In the genomic region with DNA sequence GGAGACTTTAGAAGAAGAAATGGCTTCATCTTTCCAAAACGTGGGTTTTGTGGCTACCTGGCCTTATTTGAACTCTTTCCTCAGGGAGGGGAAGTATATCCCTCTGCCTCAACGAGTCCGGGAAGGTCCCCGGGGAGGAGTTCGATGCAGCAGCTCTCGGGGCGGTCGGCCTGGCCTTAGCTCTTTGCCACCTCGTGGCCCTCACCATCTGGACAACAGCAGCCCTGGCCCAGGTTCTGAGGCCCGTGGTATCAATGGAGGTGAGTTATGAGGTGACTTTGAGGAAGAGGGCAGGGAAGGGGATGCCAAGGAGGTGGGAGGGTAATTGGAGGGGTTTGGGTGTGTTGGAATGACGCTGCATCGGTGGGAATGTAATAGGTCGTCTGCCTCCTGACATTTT, we compare ENCODE assay signal across 25 cellular contexts. TPM values are rescaled to one million over a fixed set of nuclear protein-coding genes. Genes with fewer than 3 reads are reported as not detected.
"Had no signal": no experiment of that assay in that cellular context is flagged by ENCODE, and none has a peak within 500 bp of the region (broad histone marks: within the 10 kb centered on the region; RNA-seq: fewer than 3 reads in every experiment).

No MANE protein-coding gene starts in this region.

- H3K4me3 ChIP-seq: pancreas, prostate gland, sigmoid colon, suprapubic skin, tibial artery, upper lobe of right lung had no signal

- H3K9me3 Mint-ChIP-seq: activated B cell treated with CpG ODN at 0.5 μM for 24 hours; activated CD8-positive, alpha-beta T cell treated with anti-CD3 and anti-CD28 coated beads for 36 hours; mesothelial cell of epicardium; naive B cell; stimulated activated effector memory CD8-positive, alpha-beta T cell treated with anti-CD3 and anti-CD28 coated beads, Interleukin-12 subunit alpha, Interleukin-12 subunit beta, amount 100 ng/mL, for 72 hours; T-helper 2 cell treated with Interferon-gamma antibody and Interleukin-4, amounts not matched to agents 5 μg/mL and 100 μg/mL, for 36 hours had no signal

- ATAC-seq: activated CD8-positive, alpha-beta T cell treated with anti-CD3 and anti-CD28 coated beads for 36 hours; pancreas; stimulated activated effector memory CD8-positive, alpha-beta T cell treated with anti-CD3 and anti-CD28 coated beads, Interleukin-12 subunit alpha, Interleukin-12 subunit beta, amount 100 ng/mL, for 72 hours; upper lobe of right lung had no signal

- H3K9me3 ChIP-seq: pancreas, prostate gland, sigmoid colon, suprapubic skin, tibial artery, upper lobe of right lung had no signal

- H3K27me3 Mint-ChIP-seq: activated B cell treated with CpG ODN at 0.5 μM for 24 hours; activated CD8-positive, alpha-beta T cell treated with anti-CD3 and anti-CD28 coated beads for 36 hours; naive B cell had no signal

- H3K27me3 ChIP-seq: pancreas, sigmoid colon, suprapubic skin, tibial artery, upper lobe of right lung had no signal

- H3K4me3 Mint-ChIP-seq: activated B cell treated with CpG ODN at 0.5 μM for 24 hours; activated CD8-positive, alpha-beta T cell treated with anti-CD3 and anti-CD28 coated beads for 36 hours; mesothelial cell of epicardium; stimulated activated effector memory CD8-positive, alpha-beta T cell treated with anti-CD3 and anti-CD28 coated beads, Interleukin-12 subunit alpha, Interleukin-12 subunit beta, amount 100 ng/mL, for 72 hours; T-helper 2 cell treated with Interferon-gamma antibody and Interleukin-4, amounts not matched to agents 5 μg/mL and 100 μg/mL, for 36 hours had no signal

- DNase-seq: activated B cell treated with CpG ODN at 0.5 μM for 24 hours; activated CD4-positive, alpha-beta T cell treated with anti-CD3 and anti-CD28 coated beads, Interleukin-2, amount 50 U/mL, for 1 hour; activated CD8-positive, alpha-beta T cell treated with anti-CD3 and anti-CD28 coated beads for 36 hours; activated gamma-delta T cell treated with Interleukin-2 at 50 U/mL for 16 hours; amygdala; central memory CD4-positive, alpha-beta T cell; dermis blood vessel endothelial cell; effector CD4-positive, alpha-beta T cell; mammary epithelial cell; naive B cell; nucleus accumbens; pancreas; retina; sigmoid colon; small intestine; stimulated activated CD4-positive, alpha-beta T cell treated with anti-CD3 and anti-CD28 coated beads, Interleukin-4, amount 100 ng/mL, for 24 hours; T-helper 1 cell; tibial artery; upper lobe of right lung had no signal

- H3K27ac ChIP-seq: pancreas, prostate gland, sigmoid colon, suprapubic skin, tibial artery, upper lobe of right lung had no signal

- H3K27ac Mint-ChIP-seq: activated B cell treated with CpG ODN at 0.5 μM for 24 hours; mesothelial cell of epicardium; T-helper 2 cell treated with Interferon-gamma antibody and Interleukin-4, amounts not matched to agents 5 μg/mL and 100 μg/mL, for 36 hours had no signal

RNA-seq across cellular contexts. Expression of a gene that starts 47.8 kb away (rescaled TPM):
- total RNA-seq: dermis blood vessel endothelial cell, frontal cortex had no signal
